11 cellular contexts compared by ENCODE assay signal in genomic region chr15:85607141-85607806, GRCh38.
DNase-seq lines count a peak whose midpoint lies in the region; ATAC-seq and TF ChIP-seq lines count a peak whose summit lies in the region.
"Had no signal": no experiment of that assay in that cellular context is flagged by ENCODE, and none has a peak within 500 bp of the region (broad histone marks: within the 10 kb centered on the region; RNA-seq: fewer than 3 reads in every experiment).

No MANE protein-coding gene starts in this region.

- WGBS in mesenchymal stem cell: 60% methylated on average over 1 of the region's 2 CpGs
- 36 to 51% methylated on average over 2 of the region's 2 CpGs for WGBS in transverse colon (ENCODE audit: low coverage in 1 of 2), 2 donors

- H2BK120ac ChIP-seq in mesenchymal stem cell (ENCODE audit: low read depth, low read length): no peak overlapping the region

- no peak overlapping the region for H3K4ac ChIP-seq in mesenchymal stem cell (ENCODE audit: low read depth in 1 of 2, low read length in 2 of 2)

- H3K4me3 Mint-ChIP-seq in MCF 10A (ENCODE audit: unreplicated experiment): no peak overlapping the region

- H3K79me1 ChIP-seq in mesenchymal stem cell (replicated peaks; ENCODE audit: low read length, poor library complexity, severe bottlenecking): peaks cover 22% of the 10 kb centered on the region

- DNase-seq in breast epithelium (ENCODE audit: low spot score in 2 of 2) (no peak), MCF 10A (ENCODE audit: unreplicated experiment) (no peak), ascending aorta (ENCODE audit: low spot score in 2 of 2) (no peak), mesenchymal stem cell (peak; percentile 56), transverse colon (no peak)
- DNase-seq: midbrain; NCI-H2171 treated with DMSO at 0.1 percent for 48 hours; stimulated activated CD4-positive, alpha-beta T cell treated with anti-CD3 and anti-CD28 coated beads, Interleukin-4, amount 100 ng/mL, for 4 hours had no signal

- TF ChIP-seq POLR2A in breast epithelium (IDR thresholded peaks at IDR 0.05) (no peak), transverse colon (IDR thresholded peaks at IDR 0.05) (no peak)

- H2BK5ac ChIP-seq in mesenchymal stem cell (ENCODE audit: low read depth, low read length, poor library complexity, severe bottlenecking): no peak overlapping the region

- CTCF ChIA-PET in MCF 10A (lab: Yijun Ruan, JAX): interaction anchor here (0.7 kb wide), 2 partner anchors 9 to 251 kb away, joined by 3 to 5 read pairs; no protein-coding TSS in a partner anchor

- no peak overlapping the region for H2BK12ac ChIP-seq in mesenchymal stem cell (ENCODE audit: low read length in 2 of 2)

- in situ Hi-C loops in transverse colon (cut with MboI; ENCODE audit: low pct_ligation_motif_present in 1 of 4, low pct_unique_long_range_greater_than_20kb in 1 of 4, low sequenced_read_pairs in 3 of 4): no loop called here

- H3K9me3 Mint-ChIP-seq in MCF 10A (ENCODE audit: unreplicated experiment): no peaks in the 10 kb centered on the region

- peak overlapping the region in 1 of 2 experiments; percentile 21 for H3K18ac ChIP-seq in mesenchymal stem cell (ENCODE audit: low read depth in 1 of 2, low read length in 2 of 2)

- no peaks in the 10 kb centered on the region for H3K27me3 Mint-ChIP-seq in MCF 10A (ENCODE audit: insufficient read depth, unreplicated experiment)

- H3K27me3 ChIP-seq in breast epithelium: no peaks in the 10 kb centered on the region
- no peaks in the 10 kb centered on the region for H3K27me3 ChIP-seq in ascending aorta
- H3K27me3 ChIP-seq in mesenchymal stem cell (ENCODE audit: control insufficient read depth in 1 of 2, insufficient read depth in 1 of 2, low read length in 2 of 2): no peaks in the 10 kb centered on the region
- no peaks in the 10 kb centered on the region for H3K27me3 ChIP-seq in transverse colon

- peaks cover 16% of the 10 kb centered on the region for H3K4me1 Mint-ChIP-seq in MCF 10A (ENCODE audit: insufficient read depth, unreplicated experiment)

- H3K23ac ChIP-seq in mesenchymal stem cell (ENCODE audit: low read length in 2 of 2): no peak overlapping the region

- H3K27ac ChIP-seq in breast epithelium (peak overlapping the region; percentile 53 to 76), ascending aorta (peak overlapping the region; percentile 69 to 82), mesenchymal stem cell (ENCODE audit: low read length, poor library complexity, severe bottlenecking) (no peak overlapping the region), transverse colon (peak overlapping the region in 3 of 4 donors; percentile 9 to 43 (median 38))

- peak overlapping the region; percentile 74 for H3K9ac ChIP-seq in mesenchymal stem cell (ENCODE audit: low read length)

- no peak overlapping the region for H2AFZ ChIP-seq in mesenchymal stem cell (ENCODE audit: low read depth, low read length)

- TF ChIP-seq CTCF in breast epithelium (IDR thresholded peaks at IDR 0.05) (no peak), MCF 10A (IDR thresholded peaks at IDR 0.05; ENCODE audit: unreplicated experiment) (no peak), ascending aorta (IDR thresholded peaks at IDR 0.05) (no peak), transverse colon (IDR thresholded peaks at IDR 0.05) (no peak)

- intact Hi-C loops in breast epithelium (cut with DNase I; ENCODE audit: low total_unique reads) (no loop called here), MCF 10A (cut with micrococcal nuclease) (loop anchor here (2.0 kb wide), 1 partner anchor 14 kb away; no protein-coding TSS in a partner anchor), ascending aorta (cut with DNase I) (loop anchor here (2.0 kb wide), 1 partner anchor 14 kb away; no protein-coding TSS in a partner anchor), transverse colon (cut with DNase I; ENCODE audit: low total_unique reads) (no loop called here)

- no peak overlapping the region for H3K14ac ChIP-seq in mesenchymal stem cell (ENCODE audit: low read length in 2 of 2)

- no peak overlapping the region for H3K4me2 ChIP-seq in mesenchymal stem cell (ENCODE audit: low read length, poor library complexity, severe bottlenecking)

- H3K36me3 ChIP-seq in breast epithelium: no peaks in the 10 kb centered on the region
- H3K36me3 ChIP-seq in ascending aorta: no peaks in the 10 kb centered on the region
- peaks cover 4 to 14% of the 10 kb centered on the region in 2 experiments for H3K36me3 ChIP-seq in mesenchymal stem cell (ENCODE audit: control insufficient read depth in 1 of 2, insufficient read depth in 2 of 2, low read depth in 1 of 2, low read length in 2 of 2)
- H3K36me3 ChIP-seq in transverse colon: peaks cover 0 to 10% (median 0%) of the 10 kb centered on the region in 4 donors

- H3K9me3 ChIP-seq in breast epithelium: no peaks in the 10 kb centered on the region
- no peaks in the 10 kb centered on the region for H3K9me3 ChIP-seq in ascending aorta
- H3K9me3 ChIP-seq in mesenchymal stem cell (ENCODE audit: control insufficient read depth, low read length): no peaks in the 10 kb centered on the region
- no peaks in the 10 kb centered on the region for H3K9me3 ChIP-seq in transverse colon

- H3K27ac Mint-ChIP-seq in MCF 10A (ENCODE audit: low read depth, unreplicated experiment): no peak overlapping the region

- no peak for TF ChIP-seq EP300 in transverse colon (IDR thresholded peaks at IDR 0.05; ENCODE audit: low read depth)

- peaks cover 0 to 15% of the 10 kb centered on the region in 2 donors for H3K4me1 ChIP-seq in breast epithelium
- peaks cover 8 to 22% of the 10 kb centered on the region in 2 donors for H3K4me1 ChIP-seq in ascending aorta
- H3K4me1 ChIP-seq in mesenchymal stem cell (ENCODE audit: control insufficient read depth, insufficient read depth, low read depth, low read length): no peaks in the 10 kb centered on the region
- peaks cover 0 to 22% (median 4%) of the 10 kb centered on the region in 4 donors for H3K4me1 ChIP-seq in transverse colon

- H3K36me3 Mint-ChIP-seq in MCF 10A (ENCODE audit: insufficient read depth, unreplicated experiment): peaks cover 42% of the 10 kb centered on the region

- no peak overlapping the region for H3K4me3 ChIP-seq in breast epithelium
- peak overlapping the region in 1 of 2 donors; percentile 37 for H3K4me3 ChIP-seq in ascending aorta
- H3K4me3 ChIP-seq in mesenchymal stem cell (ENCODE audit: insufficient read depth in 1 of 2, low read depth in 1 of 2, low read length in 2 of 2): peak overlapping the region in 1 of 2 experiments; percentile 3
- no peak overlapping the region for H3K4me3 ChIP-seq in transverse colon

- POLR2A ChIA-PET in MCF 10A (lab: Yijun Ruan, JAX): interaction anchor here (0.5 to 1.9 kb wide), 10 partner anchors 9 to 267 kb away, joined by 3 to 17 read pairs (median 5); no protein-coding TSS in a partner anchor

- no peak overlapping the region for H2BK15ac ChIP-seq in mesenchymal stem cell (ENCODE audit: low read depth, poor library complexity, severe bottlenecking)

- H4K8ac ChIP-seq in mesenchymal stem cell (ENCODE audit: low read length): no peak overlapping the region

- ATAC-seq in HG03571 (IDR thresholded peaks at IDR 0.05; ENCODE audit: unreplicated experiment) (no peak), GM21526 (IDR thresholded peaks at IDR 0.05; ENCODE audit: low FRiP score, unreplicated experiment) (no peak), GM18519 (IDR thresholded peaks at IDR 0.05; ENCODE audit: low FRiP score, unreplicated experiment) (no peak)

- no TSS peak for BruUV-seq in MCF 10A (replicated peaks; lab: Mats Ljungman, UMichigan)

- H2AK5ac ChIP-seq in mesenchymal stem cell (ENCODE audit: low read length, severe bottlenecking): no peak overlapping the region

- no peak overlapping the region for H4K91ac ChIP-seq in mesenchymal stem cell (ENCODE audit: low read length)

Comparison
In these comparisons a context has a peak if more than half of its experiments do, and no peak if none do; other contexts are left out.
1. intact Hi-C loops: an anchor here in MCF 10A (2.0 kb wide) and ascending aorta (2.0 kb wide); none called in breast epithelium and transverse colon.